19 cellular contexts compared by ENCODE assay signal in the genomic region with DNA sequence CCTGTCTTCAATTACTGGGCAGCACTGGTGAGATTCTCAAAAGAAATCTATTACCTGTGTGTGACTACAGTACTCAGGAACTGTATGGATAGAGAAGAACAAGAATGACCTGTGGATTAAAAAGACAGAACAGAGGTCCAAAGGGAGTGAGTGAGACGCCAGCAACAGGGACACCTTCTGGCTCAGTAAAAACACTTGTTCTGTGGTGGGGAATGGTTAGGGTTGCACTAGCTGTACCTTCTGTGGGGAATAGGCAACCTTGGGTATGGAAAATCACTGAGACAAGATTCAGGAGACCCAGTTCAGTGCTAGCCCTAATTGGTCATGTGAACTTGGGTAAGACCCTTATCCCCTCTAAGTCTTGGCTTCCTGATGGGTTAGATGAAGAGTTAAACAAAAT.
"Had no signal": no experiment of that assay in that cellular context is flagged by ENCODE, and none has a peak within 500 bp of the region (broad histone marks: within the 10 kb centered on the region; RNA-seq: fewer than 3 reads in every experiment).

No MANE protein-coding gene starts in this region.

- H3K36me3 Mint-ChIP-seq: IgD-negative memory B cell had no signal

- ATAC-seq: K562 had no signal

- H3K27me3 Mint-ChIP-seq: IgD-negative memory B cell had no signal

- DNase-seq: Kasumi-1, MM.1S, NCI-H1092 treated with DMSO at 0.1 percent for 48 hours, NCI-H1436, NCI-H187, NCI-H2029, NCI-H2171 treated with DMSO at 0.1 percent for 48 hours, NCI-H2227 treated with DMSO at 0.1 percent for 48 hours, NCI-H524 treated with DMSO at 0.1 percent for 48 hours, NCI-H69, NCI-H774, Right ventricle myocardium superior, RPMI8226, SIG-M5 had no signal

- H3K4me3 ChIP-seq: K562, SJSA1, SK-N-MC had no signal

- H3K27ac Mint-ChIP-seq: T-helper 1 cell treated with Interleukin-12 subunit alpha and Interleukin-12 subunit beta and Interleukin-4 antibody, amounts not matched to agents 30 μg/mL and 1 μg/mL, for 36 hours had no signal

- H3K9me3 Mint-ChIP-seq: T-helper 1 cell treated with Interleukin-12 subunit alpha and Interleukin-12 subunit beta and Interleukin-4 antibody, amounts not matched to agents 30 μg/mL and 1 μg/mL, for 36 hours had no signal

- H3K4me3 Mint-ChIP-seq: IgD-negative memory B cell; T-helper 1 cell treated with Interleukin-12 subunit alpha and Interleukin-12 subunit beta and Interleukin-4 antibody, amounts not matched to agents 30 μg/mL and 1 μg/mL, for 36 hours had no signal
